In the genomic region with DNA sequence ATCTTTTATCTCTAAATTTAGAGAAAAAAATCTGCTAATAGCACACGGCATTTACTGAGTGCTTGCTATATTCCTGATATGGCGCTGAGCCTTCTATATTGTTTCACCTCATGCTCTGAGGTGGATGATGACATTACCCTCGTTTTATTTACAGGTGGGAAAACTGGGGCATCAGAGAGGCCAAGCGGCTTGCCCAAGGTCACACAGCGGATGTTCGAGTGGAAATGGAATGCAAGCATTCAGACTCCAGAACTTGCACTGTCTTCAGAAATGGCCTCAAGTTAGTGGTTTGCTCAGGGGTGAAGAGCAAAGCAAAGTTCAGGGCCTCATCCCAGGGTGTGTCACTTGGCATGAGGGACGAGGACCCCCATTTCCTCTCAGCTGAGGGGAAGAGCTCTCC, we compare ENCODE assay signal across 2 cellular contexts.
TF ChIP-seq lines count a peak whose summit lies in the region.

No MANE protein-coding gene starts in this region.

TF ChIP-seq in A549, 52 proteins besides CTCF, POLR2A, EP300 and RAD21:
- no peak for TF ChIP-seq MAFK (IDR thresholded peaks at IDR 0.05; ENCODE audit: partially characterized antibody)
- TF ChIP-seq ZFP36 (IDR thresholded peaks at IDR 0.05; ENCODE audit: borderline replicate concordance, partially characterized antibody) = peak; percentile 48

TF ChIP-seq in H1, 55 proteins besides CTCF, POLR2A, EP300 and RAD21:
- TF ChIP-seq KDM1A (IDR thresholded peaks at IDR 0.05; ENCODE audit: borderline replicate concordance, low read length) = peak; percentile 66
- no peak for TF ChIP-seq EZH2 (IDR thresholded peaks at IDR 0.05; ENCODE audit: low read depth, low read length, severe bottlenecking)
